1 cellular context compared by ENCODE assay signal in genomic region chr20:62945771-62946339, GRCh38.
TF ChIP-seq lines count a peak whose summit lies in the region.

No MANE protein-coding gene starts in this region.

TF ChIP-seq in HepG2, 621 proteins besides CTCF, POLR2A, EP300 and RAD21:
- TF ChIP-seq ZBTB33 (CRISPR knock-in tag; IDR thresholded peaks at IDR 0.05) (peak; percentile 88), SP4 (CRISPR knock-in tag; IDR thresholded peaks at IDR 0.05) (no peak), MYNN (CRISPR knock-in tag; IDR thresholded peaks at IDR 0.05; ENCODE audit: low read depth) (no peak), ATF7 (IDR thresholded peaks at IDR 0.05) (no peak), ATF7 (CRISPR knock-in tag; IDR thresholded peaks at IDR 0.05) (no peak), ZNF10 (CRISPR knock-in tag; IDR thresholded peaks at IDR 0.05; ENCODE audit: borderline replicate concordance, low read depth) (no peak), ZNF687 (CRISPR knock-in tag; IDR thresholded peaks at IDR 0.05) (peak; percentile 45; the same call in 1 of the 2 replicates), NRL (CRISPR knock-in tag; IDR thresholded peaks at IDR 0.05; ENCODE audit: borderline replicate concordance) (peak; percentile 75), ARID4A (CRISPR knock-in tag; IDR thresholded peaks at IDR 0.05; ENCODE audit: borderline replicate concordance) (peak; percentile 17; the same call in 1 of the 2 replicates), ZC3H13 (CRISPR knock-in tag; IDR thresholded peaks at IDR 0.05) (peak; percentile 72; the same call in 1 of the 2 replicates), PHF8 (CRISPR knock-in tag; IDR thresholded peaks at IDR 0.05) (no peak), BORCS8-MEF2B (CRISPR knock-in tag; IDR thresholded peaks at IDR 0.05) (no peak), KDM3A (CRISPR knock-in tag; IDR thresholded peaks at IDR 0.05; ENCODE audit: low read depth) (no peak), ZBTB38 (CRISPR knock-in tag; IDR thresholded peaks at IDR 0.05) (peak; percentile 94), RXRA (CRISPR knock-in tag; IDR thresholded peaks at IDR 0.05) (0 out of 2 replicates have a peak, but pooled peaks have one; percentile 15), PAF1 (CRISPR knock-in tag; IDR thresholded peaks at IDR 0.05) (0 out of 2 replicates have a peak, but pooled peaks have one; percentile 52), RBM22 (optimal IDR thresholded peaks at IDR 0.05; ENCODE audit: low read length) (peak; percentile 9), ZNF253 (CRISPR knock-in tag; IDR thresholded peaks at IDR 0.05; ENCODE audit: borderline replicate concordance) (no peak), DZIP1 (CRISPR knock-in tag; IDR thresholded peaks at IDR 0.05) (0 out of 2 replicates have a peak, but pooled peaks have one; percentile 25), KDM4B (CRISPR knock-in tag; IDR thresholded peaks at IDR 0.05) (no peak), SALL1 (CRISPR knock-in tag; IDR thresholded peaks at IDR 0.05) (peak; percentile 23; the same call in 1 of the 2 replicates), AGO2 (optimal IDR thresholded peaks at IDR 0.05; ENCODE audit: low read depth, low read length) (peak; percentile 95), HNRNPLL (IDR thresholded peaks at IDR 0.05; ENCODE audit: low read depth, low read length, poor library complexity, severe bottlenecking) (peak; percentile 12), RBFOX2 (IDR thresholded peaks at IDR 0.05; ENCODE audit: low read depth, low read length) (peak; percentile 55), RFX3 (CRISPR knock-in tag; IDR thresholded peaks at IDR 0.05) (no peak), ZNF318 (CRISPR knock-in tag; IDR thresholded peaks at IDR 0.05) (no peak), ZNF225 (CRISPR knock-in tag; IDR thresholded peaks at IDR 0.05) (0 out of 2 replicates have a peak, but pooled peaks have one; percentile 50), TBL1XR1 (IDR thresholded peaks at IDR 0.05; ENCODE audit: borderline replicate concordance, low read length, partially characterized antibody) (no peak), GABPA (IDR thresholded peaks at IDR 0.05; ENCODE audit: low read depth, low read length) (no peak), GABPA (CRISPR knock-in tag; IDR thresholded peaks at IDR 0.05; ENCODE audit: low read depth) (no peak)
- TF ChIP-seq, protein P1, sequence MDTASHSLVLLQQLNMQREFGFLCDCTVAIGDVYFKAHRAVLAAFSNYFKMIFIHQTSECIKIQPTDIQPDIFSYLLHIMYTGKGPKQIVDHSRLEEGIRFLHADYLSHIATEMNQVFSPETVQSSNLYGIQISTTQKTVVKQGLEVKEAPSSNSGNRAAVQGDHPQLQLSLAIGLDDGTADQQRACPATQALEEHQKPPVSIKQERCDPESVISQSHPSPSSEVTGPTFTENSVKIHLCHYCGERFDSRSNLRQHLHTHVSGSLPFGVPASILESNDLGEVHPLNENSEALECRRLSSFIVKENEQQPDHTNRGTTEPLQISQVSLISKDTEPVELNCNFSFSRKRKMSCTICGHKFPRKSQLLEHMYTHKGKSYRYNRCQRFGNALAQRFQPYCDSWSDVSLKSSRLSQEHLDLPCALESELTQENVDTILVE (CRISPR knock-in tag; IDR thresholded peaks at IDR 0.05) = no peak
TF ChIP-seq in HepG2: peak in this region for 15.
